ENCODE assay signal across 9 cellular contexts in the genomic region with DNA sequence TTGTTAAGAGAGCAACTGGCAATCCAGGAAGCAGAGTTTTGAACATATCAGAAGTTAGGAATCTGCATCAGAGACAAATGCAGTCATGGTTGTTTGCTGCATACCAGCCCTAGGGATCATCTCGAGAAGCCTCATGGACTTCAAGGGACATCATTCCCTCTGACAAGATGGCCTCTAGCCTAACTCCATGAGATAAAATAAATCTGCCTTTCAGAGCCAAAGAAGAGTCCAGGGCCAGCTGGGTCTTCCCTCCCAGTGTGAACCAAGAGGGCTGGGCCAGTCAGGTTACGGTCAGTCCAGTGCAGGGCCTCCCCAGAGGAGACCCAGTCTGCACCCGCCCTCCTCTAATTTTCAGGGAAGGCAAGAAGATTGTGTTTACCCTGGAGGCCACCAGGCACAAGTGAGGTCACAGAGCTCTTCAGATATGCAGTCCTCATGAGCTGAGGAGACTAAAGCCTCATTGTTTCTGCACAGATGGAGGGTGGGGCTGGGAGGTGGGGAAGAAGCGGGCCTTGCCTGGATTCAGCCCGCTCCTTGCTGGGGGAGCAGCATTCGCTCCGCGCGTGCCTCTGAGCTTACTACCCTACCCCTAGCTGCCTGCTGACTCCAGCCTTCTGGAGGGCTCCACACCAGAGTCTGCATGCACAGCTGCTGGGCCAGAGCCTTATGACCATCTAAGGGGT. TPM values are rescaled to one million over a fixed set of nuclear protein-coding genes. Genes with fewer than 3 reads are reported as not detected.
DNase-seq lines count a peak whose midpoint lies in the region; ATAC-seq lines count a peak whose summit lies in the region.
"Had no signal": no experiment of that assay in that cellular context is flagged by ENCODE, and none has a peak within 500 bp of the region (broad histone marks: within the 10 kb centered on the region; RNA-seq: fewer than 3 reads in every experiment).

No MANE protein-coding gene starts in this region.

- H3K36me3 Mint-ChIP-seq in activated CD4-positive, alpha-beta T cell treated with anti-CD3 and anti-CD28 coated beads, Interleukin-2, amount 10 ng/mL, durations not matched to agents 24 days and 14 days (ENCODE audit: low read depth): peaks cover 60% of the 10 kb centered on the region

- intact Hi-C loops in activated CD4-positive, alpha-beta T cell treated with anti-CD3 and anti-CD28 coated beads, Interleukin-2, amount 10 ng/mL, durations not matched to agents 24 days and 14 days (cut with micrococcal nuclease): no loop called here

- no peak for ATAC-seq in HG02571 (IDR thresholded peaks at IDR 0.05; ENCODE audit: unreplicated experiment)
- ATAC-seq: stimulated activated memory B cell treated with anti-CD40 and anti-IgM and Interleukin-4, amounts not matched to agents 10 μg/mL and 1 μg/mL and 100 μg/mL, for 72 hours had no signal

- DNase-seq in DMS 273 (lab: John Stamatoyannopoulos, UW; ENCODE audit: unreplicated experiment) (peak; percentile 41), NCI-H748 treated with DMSO at 0.1 percent for 48 hours (lab: John Stamatoyannopoulos, UW) (peak; percentile 54), globus pallidus (ENCODE audit: low spot score) (peak; percentile 95), nucleus accumbens (lab: John Stamatoyannopoulos, UW) (peak in 54 of 56 donors; percentile 10 to 86 (median 64)), HuH-7.5 (ENCODE audit: low spot score) (no peak), KBM-7 (no peak)
- no peak for DNase-seq in activated CD4-positive, alpha-beta T cell treated with anti-CD3 and anti-CD28 coated beads, Interleukin-2, amount 10 ng/mL, durations not matched to agents 24 days and 14 days

- H3K4me1 Mint-ChIP-seq in activated CD4-positive, alpha-beta T cell treated with anti-CD3 and anti-CD28 coated beads, Interleukin-2, amount 10 ng/mL, durations not matched to agents 24 days and 14 days: no peaks in the 10 kb centered on the region
- H3K4me1 Mint-ChIP-seq: stimulated activated memory B cell treated with anti-CD40 and anti-IgM and Interleukin-4, amounts not matched to agents 10 μg/mL and 1 μg/mL and 100 μg/mL, for 72 hours had no signal

- H3K4me3 Mint-ChIP-seq in activated CD4-positive, alpha-beta T cell treated with anti-CD3 and anti-CD28 coated beads, Interleukin-2, amount 10 ng/mL, durations not matched to agents 24 days and 14 days: no peak overlapping the region
- H3K4me3 Mint-ChIP-seq: stimulated activated memory B cell treated with anti-CD40 and anti-IgM and Interleukin-4, amounts not matched to agents 10 μg/mL and 1 μg/mL and 100 μg/mL, for 72 hours had no signal

- H3K9me3 Mint-ChIP-seq in activated CD4-positive, alpha-beta T cell treated with anti-CD3 and anti-CD28 coated beads, Interleukin-2, amount 10 ng/mL, durations not matched to agents 24 days and 14 days: peaks cover 4% of the 10 kb centered on the region
- H3K9me3 Mint-ChIP-seq: stimulated activated memory B cell treated with anti-CD40 and anti-IgM and Interleukin-4, amounts not matched to agents 10 μg/mL and 1 μg/mL and 100 μg/mL, for 72 hours had no signal

- H3K27me3 Mint-ChIP-seq in activated CD4-positive, alpha-beta T cell treated with anti-CD3 and anti-CD28 coated beads, Interleukin-2, amount 10 ng/mL, durations not matched to agents 24 days and 14 days: no peaks in the 10 kb centered on the region
- H3K27me3 Mint-ChIP-seq: stimulated activated memory B cell treated with anti-CD40 and anti-IgM and Interleukin-4, amounts not matched to agents 10 μg/mL and 1 μg/mL and 100 μg/mL, for 72 hours had no signal

- no peak overlapping the region for H3K27ac Mint-ChIP-seq in activated CD4-positive, alpha-beta T cell treated with anti-CD3 and anti-CD28 coated beads, Interleukin-2, amount 10 ng/mL, durations not matched to agents 24 days and 14 days
- H3K27ac Mint-ChIP-seq: stimulated activated memory B cell treated with anti-CD40 and anti-IgM and Interleukin-4, amounts not matched to agents 10 μg/mL and 1 μg/mL and 100 μg/mL, for 72 hours had no signal

- in situ Hi-C loops in KBM-7 (cut with MboI; ENCODE audit: low pct_unique_long_range_greater_than_20kb, low sequenced_read_pairs): no loop called here

RNA-seq across cellular contexts. Expression of gene CAPN2, which starts 52.8 kb away (rescaled TPM):
- total RNA-seq in activated CD4-positive, alpha-beta T cell treated with anti-CD3 and anti-CD28 coated beads, Interleukin-2, amount 10 ng/mL, durations not matched to agents 24 days and 14 days: 69.6 and 73.1 TPM in 2 replicates

Comparison
In these comparisons a context has a peak if more than half of its experiments do, and no peak if none do; other contexts are left out.
1. DNase-seq: peak in DMS 273 (single experiment), NCI-H748 treated with DMSO at 0.1 percent for 48 hours (single experiment), globus pallidus (single experiment) and nucleus accumbens (54 of 56); none in HuH-7.5 (single experiment), KBM-7 (single experiment) and activated CD4-positive, alpha-beta T cell treated with anti-CD3 and anti-CD28 coated beads, Interleukin-2, amount 10 ng/mL, durations not matched to agents 24 days and 14 days (single experiment).